Comparison of ENCODE assay signal across 3 cellular contexts in the genomic region with DNA sequence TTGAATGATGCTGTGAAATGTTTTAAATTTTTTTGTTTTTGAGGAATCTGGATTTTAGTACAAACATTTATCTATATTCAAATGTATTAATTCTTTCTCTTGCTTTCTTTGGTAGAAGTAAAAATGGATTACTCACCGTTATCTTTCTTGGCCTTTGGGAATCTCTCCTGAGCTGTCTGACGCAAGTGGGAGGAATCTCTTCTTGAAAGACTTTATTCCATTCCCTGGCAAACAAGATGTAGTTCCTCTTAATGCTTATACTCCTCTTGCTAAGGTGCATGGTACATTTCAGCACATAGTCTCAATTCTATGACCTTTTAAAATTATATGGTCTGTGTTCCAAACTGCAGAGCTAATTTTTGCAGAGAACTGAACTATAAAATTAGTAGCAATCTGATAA.
"Had no signal": no experiment of that assay in that cellular context is flagged by ENCODE, and none has a peak within 500 bp of the region (broad histone marks: within the 10 kb centered on the region; RNA-seq: fewer than 3 reads in every experiment).

No MANE protein-coding gene starts in this region.

- ATAC-seq: GM12878 had no signal

- DNase-seq: GDM1, GF-D8 had no signal
